20 cellular contexts compared by ENCODE assay signal in genomic region chr9:137960496-137960895, GRCh38.
DNase-seq lines count a peak whose midpoint lies in the region; ATAC-seq and TF ChIP-seq lines count a peak whose summit lies in the region.
"Had no signal": no experiment of that assay in that cellular context is flagged by ENCODE, and none has a peak within 500 bp of the region (broad histone marks: within the 10 kb centered on the region; RNA-seq: fewer than 3 reads in every experiment).

No MANE protein-coding gene starts in this region.

- TF ChIP-seq POLR2A in NB4 (IDR thresholded peaks at IDR 0.05; ENCODE audit: extremely low read depth, insufficient read length): no peak
- TF ChIP-seq POLR2A in stomach (IDR thresholded peaks at IDR 0.05): no peak

- no peak overlapping the region for H3K27ac ChIP-seq in stomach
- H3K27ac ChIP-seq: heart right ventricle, right atrium auricular region, uterus had no signal

- peaks cover 10% of the 10 kb centered on the region for H3K36me3 ChIP-seq in iPS-15b (ENCODE audit: control insufficient read depth, insufficient read depth, low read length)
- no peaks in the 10 kb centered on the region for H3K36me3 ChIP-seq in stomach
- H3K36me3 ChIP-seq: heart right ventricle, right atrium auricular region, uterus had no signal

- DNase-seq in activated CD8-positive, alpha-beta memory T cell treated with anti-CD3 and anti-CD28 coated beads for 24 hours: peak; percentile 42
- no peak for DNase-seq in activated CD8-positive, alpha-beta memory T cell treated with anti-CD3 and anti-CD28 coated beads, Interleukin-2, amount 50 U/mL, for 48 hours
- DNase-seq in NB4 (ENCODE audit: low read depth): no peak
- peak; percentile 23 for DNase-seq in stomach
- DNase-seq in NCI-H1092 treated with DMSO at 0.1 percent for 48 hours (lab: John Stamatoyannopoulos, UW): no peak
- DNase-seq in HK-2 (ENCODE audit: unreplicated experiment): no peak
- DNase-seq: activated CD8-positive, alpha-beta T cell treated with anti-CD3 and anti-CD28 coated beads, Interleukin-2, amount 10 ng/mL, durations not matched to agents 7 days and 5 days; central memory CD4-positive, alpha-beta T cell; DMS79; effector CD8-positive, alpha-beta T cell; heart right ventricle; Kasumi-1; midbrain; NCI-H1436; uterus had no signal

- no peak overlapping the region for H3K4me3 ChIP-seq in NB4 (ENCODE audit: low read depth, low read length)
- peak overlapping the region; percentile 73 for H3K4me3 ChIP-seq in iPS-15b (ENCODE audit: low read depth, low read length)
- no peak overlapping the region for H3K4me3 ChIP-seq in stomach
- H3K4me3 ChIP-seq: heart right ventricle, right atrium auricular region, uterus had no signal

- H3K9me3 ChIP-seq in iPS-15b (ENCODE audit: control insufficient read depth, insufficient read depth, low read length): no peaks in the 10 kb centered on the region
- peaks cover 0 to 4% (median 2%) of the 10 kb centered on the region in 4 donors for H3K9me3 ChIP-seq in stomach
- H3K9me3 ChIP-seq: right atrium auricular region, uterus had no signal

- ATAC-seq in HG03280 (IDR thresholded peaks at IDR 0.05; ENCODE audit: unreplicated experiment): no peak
- ATAC-seq: activated CD8-positive, alpha-beta T cell treated with anti-CD3 and anti-CD28 coated beads, Interleukin-2, amount 10 ng/mL, durations not matched to agents 7 days and 5 days; activated T-helper 17 cell treated with anti-CD3 and anti-CD28 coated beads, Interleukin-2, amount 50 U/mL, for 72 hours; heart right ventricle; Right ventricle myocardium inferior had no signal

- 65 to 73% (median 71%) methylated on average over 11 of the region's 11 CpGs for WGBS in stomach, 5 donors

- peak; percentile 31 for TF ChIP-seq CTCF in NB4 (IDR thresholded peaks at IDR 0.05; ENCODE audit: low read depth, low read length)
- no peak for TF ChIP-seq CTCF in stomach (IDR thresholded peaks at IDR 0.05)

- TF ChIP-seq EP300 in stomach (IDR thresholded peaks at IDR 0.05): no peak

- no peak overlapping the region for H3K9ac ChIP-seq in iPS-15b (ENCODE audit: low read depth, low read length)

- intact Hi-C loops in stomach (cut with DNase I; ENCODE audit: low total_unique reads): no loop called here

- H3K27me3 ChIP-seq in iPS-15b (ENCODE audit: control insufficient read depth, insufficient read depth, low read length): no peaks in the 10 kb centered on the region
- H3K27me3 ChIP-seq in stomach: no peaks in the 10 kb centered on the region
- H3K27me3 ChIP-seq: heart right ventricle, right atrium auricular region, uterus had no signal

- no peaks in the 10 kb centered on the region for H3K4me1 ChIP-seq in iPS-15b (ENCODE audit: control insufficient read depth, insufficient read depth, low read length)
- no peaks in the 10 kb centered on the region for H3K4me1 ChIP-seq in stomach
- H3K4me1 ChIP-seq: heart right ventricle, right atrium auricular region, uterus had no signal

Comparison
In these comparisons a context has a peak if more than half of its experiments do, and no peak if none do; other contexts are left out.
1. DNase-seq: peak in activated CD8-positive, alpha-beta memory T cell treated with anti-CD3 and anti-CD28 coated beads for 24 hours (single experiment) and stomach (single experiment); none in activated CD8-positive, alpha-beta memory T cell treated with anti-CD3 and anti-CD28 coated beads, Interleukin-2, amount 50 U/mL, for 48 hours (single experiment), NB4 (single experiment), NCI-H1092 treated with DMSO at 0.1 percent for 48 hours (single experiment) and HK-2 (single experiment).